21 cellular contexts compared by ENCODE assay signal in the genomic region with DNA sequence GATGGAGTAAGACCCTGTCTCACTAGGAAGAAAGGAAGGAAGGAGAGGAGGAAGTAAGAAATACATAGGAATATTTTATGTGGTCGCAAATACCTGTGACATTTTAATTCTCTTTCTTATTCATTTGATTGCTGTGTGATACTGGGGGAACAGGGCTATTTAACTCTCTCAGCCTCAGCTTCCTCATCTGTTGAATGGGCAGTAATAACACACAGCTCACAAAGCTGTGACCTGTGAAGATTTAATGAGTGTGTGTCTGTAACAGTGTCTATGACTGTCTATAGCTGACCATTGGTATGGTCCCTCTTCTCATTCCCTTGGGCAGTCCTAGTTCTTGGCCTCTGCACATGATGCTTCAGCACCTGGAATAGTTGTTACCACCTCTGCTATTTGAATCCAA. TPM values are rescaled to one million over a fixed set of nuclear protein-coding genes. Genes with fewer than 3 reads are reported as not detected.
"Had no signal": no experiment of that assay in that cellular context is flagged by ENCODE, and none has a peak within 500 bp of the region (broad histone marks: within the 10 kb centered on the region; RNA-seq: fewer than 3 reads in every experiment).

No MANE protein-coding gene starts in this region.

- H3K4me3 Mint-ChIP-seq: IgD-negative memory B cell had no signal

- H3K36me3 Mint-ChIP-seq: IgD-negative memory B cell had no signal

- FAIRE-seq: RCC 7860 had no signal

- H3K4me1 ChIP-seq: SJSA1 had no signal

- H3K9me3 ChIP-seq: SJSA1 had no signal

- DNase-seq: KBM-7, MV-4-11, NCI-H1048, NCI-H1105, NCI-H1417 treated with DMSO at 0.1 percent for 48 hours, NCI-H146, NCI-H1694 treated with DMSO at 0.1 percent for 48 hours, NCI-H1930, NCI-H2081, NCI-H2107, NCI-H2227 treated with DMSO at 0.1 percent for 48 hours, NCI-H524 treated with DMSO at 0.1 percent for 48 hours, NCI-H69, NCI-H774, Right ventricle myocardium superior, RPMI8226, SIG-M5 had no signal

- H3K27me3 ChIP-seq: SJSA1 had no signal

- H3K36me3 ChIP-seq: SJSA1 had no signal

- H3K4me3 ChIP-seq: SJSA1, SK-N-MC had no signal

- H3K27me3 Mint-ChIP-seq: IgD-negative memory B cell had no signal

- H3K27ac ChIP-seq: SJSA1, SK-N-MC had no signal

RNA-seq across cellular contexts. Expression of a gene that starts 13.6 kb away (rescaled TPM):
- polyA plus RNA-seq: IgD-negative memory B cell had no signal
